ENCODE assay signal across 38 cellular contexts in genomic region chr20:33255005-33255404, GRCh38. TPM values are rescaled to one million over a fixed set of nuclear protein-coding genes. Genes with fewer than 3 reads are reported as not detected.
"Had no signal": no experiment of that assay in that cellular context is flagged by ENCODE, and none has a peak within 500 bp of the region (broad histone marks: within the 10 kb centered on the region; RNA-seq: fewer than 3 reads in every experiment).

No MANE protein-coding gene starts in this region.

- H3K27ac Mint-ChIP-seq: activated B cell treated with CpG ODN at 0.5 μM for 24 hours; activated CD4-positive, alpha-beta memory T cell treated with anti-CD3 and anti-CD28 coated beads for 36 hours; activated CD4-positive, alpha-beta T cell treated with anti-CD3 and anti-CD28 coated beads, Interleukin-2, amount 10 ng/mL, durations not matched to agents 24 days and 14 days; activated CD8-positive, alpha-beta T cell treated with anti-CD3 and anti-CD28 coated beads for 36 hours; activated naive CD4-positive, alpha-beta T cell treated with anti-CD3 and anti-CD28 coated beads for 36 hours; activated naive CD4-positive, alpha-beta T cell treated with anti-CD3 and anti-CD28 coated beads, Interleukin-2, amount 50 U/mL, for 72 hours; activated naive CD8-positive, alpha-beta T cell treated with anti-CD3 and anti-CD28 coated beads for 36 hours; activated T-cell treated with anti-CD3 and anti-CD28 coated beads, Interleukin-2, amount 50 U/mL, for 72 hours; activated T-helper 1 cell treated with anti-CD3 and anti-CD28 coated beads, Interleukin-12 subunit alpha, Interleukin-12 subunit beta, Interleukin-2, Interleukin-4 antibody, amounts not matched to agents 30 ng/mL and 10 ng/mL and 1 ng/mL, durations not matched to agents 14 hours and 24 hours and 36 hours; activated T-helper 17 cell treated with anti-CD3 and anti-CD28 coated beads, Interleukin-2, amount 50 U/mL, for 72 hours; T-helper 1 cell treated with Interleukin-12 subunit alpha and Interleukin-12 subunit beta and Interleukin-4 antibody, amounts not matched to agents 30 μg/mL and 1 μg/mL, for 36 hours; T-helper 2 cell treated with Interferon-gamma antibody and Interleukin-4, amounts not matched to agents 5 μg/mL and 100 μg/mL, for 36 hours had no signal

- H3K4me3 ChIP-seq: adrenal gland, body of pancreas, breast epithelium had no signal

- H3K9me3 Mint-ChIP-seq: activated CD4-positive, alpha-beta memory T cell treated with anti-CD3 and anti-CD28 coated beads for 36 hours; activated CD4-positive, alpha-beta T cell treated with anti-CD3 and anti-CD28 coated beads, Interleukin-2, amount 10 ng/mL, durations not matched to agents 24 days and 14 days; activated CD8-positive, alpha-beta T cell treated with anti-CD3 and anti-CD28 coated beads for 36 hours; activated naive CD4-positive, alpha-beta T cell treated with anti-CD3 and anti-CD28 coated beads for 36 hours; activated naive CD4-positive, alpha-beta T cell treated with anti-CD3 and anti-CD28 coated beads, Interleukin-2, amount 50 U/mL, for 72 hours; activated T-cell treated with anti-CD3 and anti-CD28 coated beads, Interleukin-2, amount 50 U/mL, for 4 hours; activated T-helper 1 cell treated with anti-CD3 and anti-CD28 coated beads, Interleukin-12 subunit alpha, Interleukin-12 subunit beta, Interleukin-2, Interleukin-4 antibody, amounts not matched to agents 30 ng/mL and 10 ng/mL and 1 ng/mL, durations not matched to agents 14 hours and 24 hours and 36 hours; activated T-helper 17 cell treated with anti-CD3 and anti-CD28 coated beads, Interleukin-2, amount 50 U/mL, for 72 hours; T-helper 1 cell treated with Interleukin-12 subunit alpha and Interleukin-12 subunit beta and Interleukin-4 antibody, amounts not matched to agents 30 μg/mL and 1 μg/mL, for 36 hours; T-helper 2 cell treated with Interferon-gamma antibody and Interleukin-4, amounts not matched to agents 5 μg/mL and 100 μg/mL, for 36 hours had no signal

- H3K4me3 Mint-ChIP-seq: activated B cell treated with CpG ODN at 0.5 μM for 24 hours; activated CD4-positive, alpha-beta memory T cell treated with anti-CD3 and anti-CD28 coated beads for 36 hours; activated CD4-positive, alpha-beta T cell treated with anti-CD3 and anti-CD28 coated beads, Interleukin-2, amount 10 ng/mL, durations not matched to agents 24 days and 14 days; activated CD8-positive, alpha-beta T cell treated with anti-CD3 and anti-CD28 coated beads for 36 hours; activated naive CD4-positive, alpha-beta T cell treated with anti-CD3 and anti-CD28 coated beads for 36 hours; activated naive CD8-positive, alpha-beta T cell treated with anti-CD3 and anti-CD28 coated beads for 36 hours; activated T-cell treated with anti-CD3 and anti-CD28 coated beads, Interleukin-2, amount 50 U/mL, for 4 hours; activated T-cell treated with anti-CD3 and anti-CD28 coated beads, Interleukin-2, amount 50 U/mL, for 72 hours; activated T-helper 1 cell treated with anti-CD3 and anti-CD28 coated beads, Interleukin-12 subunit alpha, Interleukin-12 subunit beta, Interleukin-2, Interleukin-4 antibody, amounts not matched to agents 30 ng/mL and 10 ng/mL and 1 ng/mL, durations not matched to agents 14 hours and 24 hours and 36 hours; activated T-helper 17 cell treated with anti-CD3 and anti-CD28 coated beads, Interleukin-2, amount 50 U/mL, for 72 hours; T-helper 1 cell treated with Interleukin-12 subunit alpha and Interleukin-12 subunit beta and Interleukin-4 antibody, amounts not matched to agents 30 μg/mL and 1 μg/mL, for 36 hours; T-helper 2 cell treated with Interferon-gamma antibody and Interleukin-4, amounts not matched to agents 5 μg/mL and 100 μg/mL, for 36 hours had no signal

- DNase-seq: activated B cell treated with CpG ODN at 0.5 μM for 24 hours; activated CD4-positive, alpha-beta memory T cell treated with anti-CD3 and anti-CD28 coated beads for 36 hours; activated CD4-positive, alpha-beta T cell treated with anti-CD3 and anti-CD28 coated beads for 4 hours; activated CD4-positive, alpha-beta T cell treated with anti-CD3 and anti-CD28 coated beads, Interleukin-2, amount 10 ng/mL, durations not matched to agents 24 days and 14 days; activated CD4-positive, alpha-beta T cell treated with anti-CD3 and anti-CD28 coated beads, Interleukin-2, amount 50 U/mL, for 1 hour; activated CD4-positive, alpha-beta T cell treated with anti-CD3 and anti-CD28 coated beads, Interleukin-2, amount 50 U/mL, for 4 hours; activated CD4-positive, CD25-positive, alpha-beta regulatory T cell treated with anti-CD3 and anti-CD28 coated beads, Interleukin-2, amount 50 U/mL, for 72 hours; activated CD8-positive, alpha-beta memory T cell treated with anti-CD3 and anti-CD28 coated beads, Interleukin-2, amount 50 U/mL, for 4 hours; activated CD8-positive, alpha-beta T cell treated with anti-CD3 and anti-CD28 coated beads for 36 hours; activated effector memory CD4-positive, alpha-beta T cell treated with anti-CD3 and anti-CD28 coated beads, Interleukin-2, amount 50 U/mL, for 16 hours; activated gamma-delta T cell treated with Interleukin-2 at 50 U/mL for 16 hours; activated naive CD4-positive, alpha-beta T cell; activated naive CD4-positive, alpha-beta T cell treated with anti-CD3 and anti-CD28 coated beads for 36 hours; activated naive CD4-positive, alpha-beta T cell treated with anti-CD3 and anti-CD28 coated beads, Interleukin-2, amount 50 U/mL, for 16 hours; activated naive CD8-positive, alpha-beta T cell treated with anti-CD3 and anti-CD28 coated beads for 36 hours; activated T-cell treated with anti-CD3 and anti-CD28 coated beads for 4 hours; activated T-cell treated with anti-CD3 and anti-CD28 coated beads, Interleukin-2, amount 50 U/mL, for 1 hour; activated T-cell treated with anti-CD3 and anti-CD28 coated beads, Interleukin-2, amount 50 U/mL, for 4 hours; activated T-cell treated with anti-CD3 and anti-CD28 coated beads, Interleukin-2, amount 50 U/mL, for 72 hours; adrenal gland; amniotic stem cell; aorta; body of pancreas; brain microvascular endothelial cell; central memory CD4-positive, alpha-beta T cell; T-helper 2 cell; T-helper 9 cell had no signal

- H3K36me3 Mint-ChIP-seq: activated CD4-positive, alpha-beta memory T cell treated with anti-CD3 and anti-CD28 coated beads for 36 hours; activated naive CD4-positive, alpha-beta T cell treated with anti-CD3 and anti-CD28 coated beads, Interleukin-2, amount 50 U/mL, for 72 hours; activated naive CD8-positive, alpha-beta T cell treated with anti-CD3 and anti-CD28 coated beads for 36 hours had no signal

- H3K4me1 Mint-ChIP-seq: activated B cell treated with CpG ODN at 0.5 μM for 24 hours; activated CD4-positive, alpha-beta T cell treated with anti-CD3 and anti-CD28 coated beads, Interleukin-2, amount 10 ng/mL, durations not matched to agents 24 days and 14 days; activated naive CD8-positive, alpha-beta T cell treated with anti-CD3 and anti-CD28 coated beads for 36 hours; activated T-helper 17 cell treated with anti-CD3 and anti-CD28 coated beads, Interleukin-2, amount 50 U/mL, for 72 hours had no signal

- ATAC-seq: activated CD8-positive, alpha-beta T cell treated with anti-CD3 and anti-CD28 coated beads for 36 hours; activated naive CD4-positive, alpha-beta T cell treated with anti-CD3 and anti-CD28 coated beads, Interleukin-2, amount 50 U/mL, for 72 hours; activated T-cell treated with anti-CD3 and anti-CD28 coated beads, Interleukin-2, amount 50 U/mL, for 4 hours; activated T-cell treated with anti-CD3 and anti-CD28 coated beads, Interleukin-2, amount 50 U/mL, for 72 hours; activated T-helper 17 cell treated with anti-CD3 and anti-CD28 coated beads, Interleukin-2, amount 50 U/mL, for 72 hours; body of pancreas had no signal

- H3K27ac ChIP-seq: adrenal gland, body of pancreas, brain microvascular endothelial cell, breast epithelium, VCaP had no signal

- H3K27me3 ChIP-seq: adrenal gland, body of pancreas, brain microvascular endothelial cell, breast epithelium had no signal

RNA-seq across cellular contexts. Expression of gene BPIFA1, which starts 19.2 kb away (rescaled TPM):
- total RNA-seq: activated B cell treated with CpG ODN at 0.5 μM for 24 hours; activated CD4-positive, alpha-beta memory T cell treated with anti-CD3 and anti-CD28 coated beads for 36 hours; activated CD4-positive, alpha-beta T cell treated with anti-CD3 and anti-CD28 coated beads, Interleukin-2, amount 10 ng/mL, durations not matched to agents 24 days and 14 days; activated CD8-positive, alpha-beta memory T cell treated with anti-CD3 and anti-CD28 coated beads for 36 hours; activated CD8-positive, alpha-beta T cell treated with anti-CD3 and anti-CD28 coated beads for 36 hours; activated naive CD4-positive, alpha-beta T cell treated with anti-CD3 and anti-CD28 coated beads for 36 hours; activated naive CD4-positive, alpha-beta T cell treated with anti-CD3 and anti-CD28 coated beads, Interleukin-2, amount 50 U/mL, for 72 hours; activated naive CD8-positive, alpha-beta T cell treated with anti-CD3 and anti-CD28 coated beads for 36 hours; activated T-cell treated with anti-CD3 and anti-CD28 coated beads, Interleukin-2, amount 50 U/mL, for 4 hours; activated T-cell treated with anti-CD3 and anti-CD28 coated beads, Interleukin-2, amount 50 U/mL, for 72 hours; activated T-helper 1 cell treated with anti-CD3 and anti-CD28 coated beads, Interleukin-12 subunit alpha, Interleukin-12 subunit beta, Interleukin-2, Interleukin-4 antibody, amounts not matched to agents 30 ng/mL and 10 ng/mL and 1 ng/mL, durations not matched to agents 14 hours and 24 hours and 36 hours; activated T-helper 17 cell treated with anti-CD3 and anti-CD28 coated beads, Interleukin-2, amount 50 U/mL, for 72 hours; adrenal gland; aorta; astrocyte; body of pancreas; breast epithelium; cardiac septum; cerebellum had no signal

RNA-seq across cellular contexts. Expression of gene BPIFB1, which starts 28.0 kb away (rescaled TPM):
- total RNA-seq: activated B cell treated with CpG ODN at 0.5 μM for 24 hours; activated CD4-positive, alpha-beta memory T cell treated with anti-CD3 and anti-CD28 coated beads for 36 hours; activated CD4-positive, alpha-beta T cell treated with anti-CD3 and anti-CD28 coated beads, Interleukin-2, amount 10 ng/mL, durations not matched to agents 24 days and 14 days; activated CD8-positive, alpha-beta memory T cell treated with anti-CD3 and anti-CD28 coated beads for 36 hours; activated CD8-positive, alpha-beta T cell treated with anti-CD3 and anti-CD28 coated beads for 36 hours; activated naive CD4-positive, alpha-beta T cell treated with anti-CD3 and anti-CD28 coated beads for 36 hours; activated naive CD4-positive, alpha-beta T cell treated with anti-CD3 and anti-CD28 coated beads, Interleukin-2, amount 50 U/mL, for 72 hours; activated naive CD8-positive, alpha-beta T cell treated with anti-CD3 and anti-CD28 coated beads for 36 hours; activated T-cell treated with anti-CD3 and anti-CD28 coated beads, Interleukin-2, amount 50 U/mL, for 4 hours; activated T-cell treated with anti-CD3 and anti-CD28 coated beads, Interleukin-2, amount 50 U/mL, for 72 hours; activated T-helper 1 cell treated with anti-CD3 and anti-CD28 coated beads, Interleukin-12 subunit alpha, Interleukin-12 subunit beta, Interleukin-2, Interleukin-4 antibody, amounts not matched to agents 30 ng/mL and 10 ng/mL and 1 ng/mL, durations not matched to agents 14 hours and 24 hours and 36 hours; activated T-helper 17 cell treated with anti-CD3 and anti-CD28 coated beads, Interleukin-2, amount 50 U/mL, for 72 hours; aorta; astrocyte; body of pancreas; cardiac septum had no signal

RNA-seq across cellular contexts. Expression of gene BPIFA3, which starts 37.9 kb away (rescaled TPM):
- total RNA-seq: activated B cell treated with CpG ODN at 0.5 μM for 24 hours; activated CD4-positive, alpha-beta memory T cell treated with anti-CD3 and anti-CD28 coated beads for 36 hours; activated CD4-positive, alpha-beta T cell treated with anti-CD3 and anti-CD28 coated beads, Interleukin-2, amount 10 ng/mL, durations not matched to agents 24 days and 14 days; activated CD8-positive, alpha-beta memory T cell treated with anti-CD3 and anti-CD28 coated beads for 36 hours; activated CD8-positive, alpha-beta T cell treated with anti-CD3 and anti-CD28 coated beads for 36 hours; activated naive CD4-positive, alpha-beta T cell treated with anti-CD3 and anti-CD28 coated beads for 36 hours; activated naive CD4-positive, alpha-beta T cell treated with anti-CD3 and anti-CD28 coated beads, Interleukin-2, amount 50 U/mL, for 72 hours; activated naive CD8-positive, alpha-beta T cell treated with anti-CD3 and anti-CD28 coated beads for 36 hours; activated T-cell treated with anti-CD3 and anti-CD28 coated beads, Interleukin-2, amount 50 U/mL, for 4 hours; activated T-cell treated with anti-CD3 and anti-CD28 coated beads, Interleukin-2, amount 50 U/mL, for 72 hours; activated T-helper 1 cell treated with anti-CD3 and anti-CD28 coated beads, Interleukin-12 subunit alpha, Interleukin-12 subunit beta, Interleukin-2, Interleukin-4 antibody, amounts not matched to agents 30 ng/mL and 10 ng/mL and 1 ng/mL, durations not matched to agents 14 hours and 24 hours and 36 hours; activated T-helper 17 cell treated with anti-CD3 and anti-CD28 coated beads, Interleukin-2, amount 50 U/mL, for 72 hours; adrenal gland; aorta; astrocyte; body of pancreas; breast epithelium; cardiac septum; cerebellum had no signal
